16 cellular contexts compared by ENCODE assay signal in genomic region chr14:101719045-101719645, GRCh38. TPM values are rescaled to one million over a fixed set of nuclear protein-coding genes. Genes with fewer than 3 reads are reported as not detected.
DNase-seq lines count a peak whose midpoint lies in the region; ATAC-seq and TF ChIP-seq lines count a peak whose summit lies in the region.
"Had no signal": no experiment of that assay in that cellular context is flagged by ENCODE, and none has a peak within 500 bp of the region (broad histone marks: within the 10 kb centered on the region; RNA-seq: fewer than 3 reads in every experiment).

No MANE protein-coding gene starts in this region.

- H3K36me3 Mint-ChIP-seq in T-helper 17 cell (ENCODE audit: low read depth): no peaks in the 10 kb centered on the region
- no peaks in the 10 kb centered on the region for H3K36me3 Mint-ChIP-seq in osteocyte (ENCODE audit: unreplicated experiment)

- no peak for ATAC-seq in T-helper 17 cell
- ATAC-seq in left ventricle myocardium superior: peak; percentile 74
- no peak for ATAC-seq in GM18498 (IDR thresholded peaks at IDR 0.05; ENCODE audit: unreplicated experiment)
- ATAC-seq in GM21723 (IDR thresholded peaks at IDR 0.05; ENCODE audit: unreplicated experiment): no peak

- TF ChIP-seq CTCF in GM13976 (IDR thresholded peaks at IDR 0.05; ENCODE audit: borderline replicate concordance, control extremely low read depth, extremely low read depth, insufficient read depth, missing control alignments) (no peak), osteocyte (IDR thresholded peaks at IDR 0.05) (no peak)

- DNase-seq in GM13976 (ENCODE audit: low spot score) (peak; percentile 18), T-helper 17 cell (no peak), left ventricle myocardium superior (no peak), osteocyte (ENCODE audit: extremely low spot score, unreplicated experiment) (peak; percentile 73), AG20443 (ENCODE audit: low spot score) (no peak), HCEC 1CT (no peak)
- DNase-seq: activated CD4-positive, CD25-positive, alpha-beta regulatory T cell; effector CD8-positive, alpha-beta T cell; foreskin melanocyte; MG63; NCI-H2171; small intestine had no signal

- H3K27ac Mint-ChIP-seq in T-helper 17 cell: peak overlapping the region; percentile 100
- no peak overlapping the region for H3K27ac Mint-ChIP-seq in osteocyte (ENCODE audit: unreplicated experiment)
- H3K27ac Mint-ChIP-seq: activated T-helper 1 cell treated with anti-CD3 and anti-CD28 coated beads, Interleukin-12 subunit alpha, Interleukin-12 subunit beta, Interleukin-2, Interleukin-4 antibody, amounts not matched to agents 30 ng/mL and 10 ng/mL and 1 ng/mL, durations not matched to agents 14 hours and 24 hours and 36 hours had no signal

- H3K9me3 ChIP-seq in T-helper 17 cell (ENCODE audit: control insufficient read depth, low read length, poor library complexity, severe bottlenecking): no peaks in the 10 kb centered on the region
- H3K9me3 ChIP-seq: MG63 had no signal

- H3K9me3 Mint-ChIP-seq in osteocyte (ENCODE audit: unreplicated experiment): peaks cover 3% of the 10 kb centered on the region
- H3K9me3 Mint-ChIP-seq: nephron had no signal

- H3K27me3 Mint-ChIP-seq in T-helper 17 cell: no peaks in the 10 kb centered on the region
- H3K27me3 Mint-ChIP-seq in osteocyte (ENCODE audit: unreplicated experiment): no peaks in the 10 kb centered on the region

- H3K4me1 Mint-ChIP-seq in T-helper 17 cell (peaks cover 40% of the 10 kb centered on the region), osteocyte (ENCODE audit: unreplicated experiment) (peaks cover 20% of the 10 kb centered on the region)

- intact Hi-C loops in left ventricle myocardium superior (cut with micrococcal nuclease): no loop called here

- H3K4me3 Mint-ChIP-seq in T-helper 17 cell (no peak overlapping the region), osteocyte (ENCODE audit: unreplicated experiment) (no peak overlapping the region)
- H3K4me3 Mint-ChIP-seq: activated T-helper 1 cell treated with anti-CD3 and anti-CD28 coated beads, Interleukin-12 subunit alpha, Interleukin-12 subunit beta, Interleukin-2, Interleukin-4 antibody, amounts not matched to agents 30 ng/mL and 10 ng/mL and 1 ng/mL, durations not matched to agents 14 hours and 24 hours and 36 hours; nephron had no signal

- in situ Hi-C loops in GM13976 (cut with MboI; ENCODE audit: low sequenced_read_pairs, unreplicated experiment): no loop called here

RNA-seq across cellular contexts. Expression of gene PPP2R5C, which starts 42.4 kb away (rescaled TPM):
- 100 to 1,000 TPM; 516 to 530 TPM for total RNA-seq in T-helper 17 cell
- 211 TPM for total RNA-seq in left ventricle myocardium superior
- 115 and 116 TPM in 2 replicates for total RNA-seq in osteocyte

Comparison
In these comparisons a context has a peak if more than half of its experiments do, and no peak if none do; other contexts are left out.
1. DNase-seq: peak in GM13976 (single experiment) and osteocyte (single experiment); none in T-helper 17 cell (0 of 3), left ventricle myocardium superior (single experiment), AG20443 (single experiment) and HCEC 1CT (single experiment).